27 cellular contexts compared by ENCODE assay signal in genomic region chr9:112286906-112287305, GRCh38.
"Had no signal": no experiment of that assay in that cellular context is flagged by ENCODE, and none has a peak within 500 bp of the region (broad histone marks: within the 10 kb centered on the region; RNA-seq: fewer than 3 reads in every experiment).

No MANE protein-coding gene starts in this region.

- H3K27me3 Mint-ChIP-seq: activated CD4-positive, alpha-beta memory T cell treated with anti-CD3 and anti-CD28 coated beads, Interleukin-2, amount 10 ng/mL, durations not matched to agents 7 days and 5 days; activated CD4-positive, alpha-beta T cell treated with anti-CD3 and anti-CD28 coated beads for 36 hours; activated naive CD4-positive, alpha-beta T cell treated with anti-CD3 and anti-CD28 coated beads, Interleukin-2, amount 10 ng/mL, durations not matched to agents 7 days and 5 days; activated naive CD8-positive, alpha-beta T cell treated with anti-CD3 and anti-CD28 coated beads, Interleukin-2, amount 10 ng/mL, durations not matched to agents 7 days and 5 days; activated T-helper 17 cell treated with anti-CD3 and anti-CD28 coated beads, Interleukin-2, amount 50 U/mL, for 72 hours; T-cell had no signal

- H3K27ac Mint-ChIP-seq: activated CD4-positive, alpha-beta memory T cell treated with anti-CD3 and anti-CD28 coated beads, Interleukin-2, amount 10 ng/mL, durations not matched to agents 7 days and 5 days; activated CD4-positive, alpha-beta T cell treated with anti-CD3 and anti-CD28 coated beads for 36 hours; activated naive CD4-positive, alpha-beta T cell treated with anti-CD3 and anti-CD28 coated beads, Interleukin-2, amount 10 ng/mL, durations not matched to agents 7 days and 5 days; activated naive CD8-positive, alpha-beta T cell treated with anti-CD3 and anti-CD28 coated beads, Interleukin-2, amount 10 ng/mL, durations not matched to agents 7 days and 5 days; activated T-helper 17 cell treated with anti-CD3 and anti-CD28 coated beads, Interleukin-2, amount 50 U/mL, for 72 hours; brain; T-cell had no signal

- ATAC-seq: activated CD4-positive, alpha-beta T cell treated with anti-CD3 and anti-CD28 coated beads for 36 hours; activated T-helper 17 cell treated with anti-CD3 and anti-CD28 coated beads, Interleukin-2, amount 50 U/mL, for 72 hours; Panc1; Right ventricle myocardium inferior; T-cell had no signal

- H3K4me3 Mint-ChIP-seq: activated CD4-positive, alpha-beta memory T cell treated with anti-CD3 and anti-CD28 coated beads, Interleukin-2, amount 10 ng/mL, durations not matched to agents 7 days and 5 days; activated CD4-positive, alpha-beta T cell treated with anti-CD3 and anti-CD28 coated beads for 36 hours; activated naive CD4-positive, alpha-beta T cell treated with anti-CD3 and anti-CD28 coated beads, Interleukin-2, amount 10 ng/mL, durations not matched to agents 7 days and 5 days; activated naive CD8-positive, alpha-beta T cell treated with anti-CD3 and anti-CD28 coated beads, Interleukin-2, amount 10 ng/mL, durations not matched to agents 7 days and 5 days; activated T-helper 17 cell treated with anti-CD3 and anti-CD28 coated beads, Interleukin-2, amount 50 U/mL, for 72 hours; brain; T-cell had no signal

- H3K27ac ChIP-seq: KMS-11, SK-N-MC, VCaP had no signal

- DNase-seq: activated CD4-positive, alpha-beta memory T cell treated with anti-CD3 and anti-CD28 coated beads, Interleukin-2, amount 10 ng/mL, durations not matched to agents 7 days and 5 days; activated CD4-positive, alpha-beta T cell treated with anti-CD3 and anti-CD28 coated beads for 36 hours; activated CD4-positive, alpha-beta T cell treated with anti-CD3 and anti-CD28 coated beads, Interleukin-2, amount 50 U/mL, for 1 hour; activated gamma-delta T cell treated with Interleukin-2 at 50 U/mL for 16 hours; activated naive CD4-positive, alpha-beta T cell treated with anti-CD3 and anti-CD28 coated beads, Interleukin-2, amount 10 ng/mL, durations not matched to agents 7 days and 5 days; activated naive CD8-positive, alpha-beta T cell treated with anti-CD3 and anti-CD28 coated beads, Interleukin-2, amount 10 ng/mL, durations not matched to agents 7 days and 5 days; activated T-cell treated with anti-CD3 and anti-CD28 coated beads for 4 hours; activated T-cell treated with anti-CD3 and anti-CD28 coated beads, Interleukin-2, amount 50 U/mL, for 48 hours; amygdala; NCI-H1105; NCI-H1436; NCI-H1694 treated with DMSO at 0.1 percent for 48 hours; NCI-H2029 treated with DMSO at 0.1 percent for 48 hours; NCI-H345; NCI-H510A; NCI-H69; NK-92 treated with Interleukin-12 subunit alpha and Interleukin-12 subunit beta, amount 100 ng/mL, for 24 hours; OCI-M1; RPMI8226; T-cell had no signal

- H3K4me1 Mint-ChIP-seq: brain had no signal

- H3K4me3 ChIP-seq: SK-N-MC had no signal
